ENCODE assay signal across 9 cellular contexts in genomic region chr11:68890490-68891231, GRCh38. TPM values are rescaled to one million over a fixed set of nuclear protein-coding genes. Genes with fewer than 3 reads are reported as not detected.
DNase-seq lines count a peak whose midpoint lies in the region; ATAC-seq and TF ChIP-seq lines count a peak whose summit lies in the region.
"Had no signal": no experiment of that assay in that cellular context is flagged by ENCODE, and none has a peak within 500 bp of the region (broad histone marks: within the 10 kb centered on the region; RNA-seq: fewer than 3 reads in every experiment).

No MANE protein-coding gene starts in this region.

- H3K4me1 Mint-ChIP-seq in glutamatergic neuron (ENCODE audit: low read depth, unreplicated experiment), result no peaks in the 10 kb centered on the region
- H3K4me1 Mint-ChIP-seq: activated B cell treated with CpG ODN at 0.5 μM for 24 hours had no signal

- POLR2A ChIA-PET in BJ (lab: Charles Lee), result interaction anchor here (1.0 kb wide), 1 partner anchor 48 kb away, joined by 5 read pairs; the partner anchor contains the start of gene CPT1A

- no peak overlapping the region for H3K4me3 ChIP-seq in BJ (ENCODE audit: low read depth, low read length)

- H3K27me3 ChIP-seq in BJ (ENCODE audit: control insufficient read depth, insufficient read depth, low read length) (no peaks in the 10 kb centered on the region), foreskin keratinocyte (no peaks in the 10 kb centered on the region)

- CTCF ChIA-PET in BJ (lab: Yijun Ruan, JAX), result interaction anchor here (0.6 to 2.2 kb wide), 30 partner anchors 9 to 633 kb away, joined by 3 to 15 read pairs (median 4); partner anchors contain the start of genes CPT1A, IGHMBP2 and MRPL21

- H3K36me3 Mint-ChIP-seq in glutamatergic neuron (ENCODE audit: unreplicated experiment), result no peaks in the 10 kb centered on the region

- no peak for ATAC-seq in GM19324 (IDR thresholded peaks at IDR 0.05; ENCODE audit: low FRiP score, unreplicated experiment)
- ATAC-seq in HG02852 (IDR thresholded peaks at IDR 0.05; ENCODE audit: unreplicated experiment), result no peak
- no peak for ATAC-seq in foreskin keratinocyte

- H3K36me3 ChIP-seq in BJ (ENCODE audit: control insufficient read depth, insufficient read depth, low read length), result peaks cover 12% of the 10 kb centered on the region

- TF ChIP-seq CTCF in BJ (IDR thresholded peaks at IDR 0.05; ENCODE audit: insufficient read depth, low read depth, low read length) (no peak), glutamatergic neuron (IDR thresholded peaks at IDR 0.05; ENCODE audit: partially characterized antibody, unreplicated experiment) (no peak), foreskin keratinocyte (conservative IDR thresholded peaks at IDR 0.05) (no peak)

- no peak overlapping the region for H3K27ac ChIP-seq in foreskin keratinocyte

- H3K27ac Mint-ChIP-seq in glutamatergic neuron (ENCODE audit: unreplicated experiment), result peak overlapping the region; percentile 24
- H3K27ac Mint-ChIP-seq: activated B cell treated with CpG ODN at 0.5 μM for 24 hours had no signal

- peak; percentile 84 for DNase-seq in BJ (ENCODE audit: low read depth)
- DNase-seq in T1000 (lab: John Stamatoyannopoulos, UW), result peak; percentile 89
- no peak for DNase-seq in glutamatergic neuron
- peak; percentile 37 for DNase-seq in pons (ENCODE audit: low spot score)
- DNase-seq in NCI-H774 (lab: John Stamatoyannopoulos, UW), result no peak
- no peak for DNase-seq in foreskin keratinocyte
- DNase-seq: activated B cell treated with CpG ODN at 0.5 μM for 24 hours had no signal

- H3K4me3 Mint-ChIP-seq in glutamatergic neuron (ENCODE audit: unreplicated experiment), result no peak overlapping the region
- H3K4me3 Mint-ChIP-seq: activated B cell treated with CpG ODN at 0.5 μM for 24 hours had no signal

- H3K9me3 Mint-ChIP-seq in glutamatergic neuron (ENCODE audit: unreplicated experiment), result peaks cover 1% of the 10 kb centered on the region
- H3K9me3 Mint-ChIP-seq: activated B cell treated with CpG ODN at 0.5 μM for 24 hours had no signal

- H3K27me3 Mint-ChIP-seq in glutamatergic neuron (ENCODE audit: unreplicated experiment), result peaks cover 4% of the 10 kb centered on the region
- H3K27me3 Mint-ChIP-seq: activated B cell treated with CpG ODN at 0.5 μM for 24 hours had no signal

- no peaks in the 10 kb centered on the region for H3K4me1 ChIP-seq in foreskin keratinocyte

RNA-seq across cellular contexts. Expression of gene MRPL21, which starts 13.0 kb away (rescaled TPM):
- polyA plus RNA-seq in BJ (2011; rRNA removed) (57.2 and 76.0 TPM in 2 replicates), foreskin keratinocyte (106 and 144 TPM in 2 replicates)
- polyA minus RNA-seq in BJ (2011; rRNA and poly(A)+ RNA removed), result 10.6 and 22.9 TPM in 2 replicates
- total RNA-seq in glutamatergic neuron (ENCODE audit: unreplicated experiment) (54.3 TPM), foreskin keratinocyte (75.4 and 95.3 TPM in 2 replicates)

RNA-seq across cellular contexts. Expression of gene IGHMBP2, which starts 13.0 kb away (rescaled TPM):
- 8.9 and 13.1 TPM in 2 replicates for polyA plus RNA-seq in BJ (2011; rRNA removed)
- polyA minus RNA-seq in BJ (2011; rRNA and poly(A)+ RNA removed), result 10.7 and 13.1 TPM in 2 replicates
- total RNA-seq in glutamatergic neuron (ENCODE audit: unreplicated experiment), result 30.8 TPM
- total RNA-seq in foreskin keratinocyte, result 10.8 and 13.0 TPM in 2 replicates
- polyA plus RNA-seq in foreskin keratinocyte, result 9.1 and 11.6 TPM in 2 replicates

RNA-seq across cellular contexts. Expression of gene CPT1A, which starts 48.9 kb away (rescaled TPM):
- polyA plus RNA-seq in BJ (2011; rRNA removed), result 24.2 and 29.8 TPM in 2 replicates
- polyA minus RNA-seq in BJ (2011; rRNA and poly(A)+ RNA removed), result 47.3 and 56.5 TPM in 2 replicates
- 4.1 TPM for total RNA-seq in glutamatergic neuron (ENCODE audit: unreplicated experiment)
- 16.0 and 18.8 TPM in 2 replicates for total RNA-seq in foreskin keratinocyte
- 5.3 and 8.0 TPM in 2 replicates for polyA plus RNA-seq in foreskin keratinocyte

Comparison
In these comparisons a context has a peak if more than half of its experiments do, and no peak if none do; other contexts are left out.
1. DNase-seq: peak in BJ (single experiment), T1000 (single experiment) and pons (single experiment); none in glutamatergic neuron (single experiment), NCI-H774 (single experiment) and foreskin keratinocyte (0 of 2).